In genomic region chr4:35772291-35772690, GRCh38 we compare ENCODE assay signal across 23 cellular contexts.
A peak's percentile ranks its signal among the peaks of the same experiment; 100 is the strongest.
DNase-seq lines count a peak whose midpoint lies in the region; ATAC-seq, FAIRE-seq and TF ChIP-seq lines count a peak whose summit lies in the region.
"Had no signal": no experiment of that assay in that cellular context is flagged by ENCODE, and none has a peak within 500 bp of the region (broad histone marks: within the 10 kb centered on the region; RNA-seq: fewer than 3 reads in every experiment).

No MANE protein-coding gene starts in this region.

- H3K27ac ChIP-seq in epithelial cell of prostate (peak overlapping the region; percentile 35), SJCRH30 (no peak overlapping the region)
- H3K27ac ChIP-seq: C4-2B, HL-60 had no signal

- peak; percentile 85 for ATAC-seq in SK-N-SH treated with all-trans-retinoic acid at 6 μM for 48 hours
- ATAC-seq: GM12878, HCT116, Right ventricle myocardium inferior had no signal

- H3K4me3 ChIP-seq in SJCRH30: no peak overlapping the region
- H3K4me3 ChIP-seq: GM12878 had no signal

- no peaks in the 10 kb centered on the region for H3K27me3 ChIP-seq in SJCRH30

- no peaks in the 10 kb centered on the region for H3K4me1 ChIP-seq in SJCRH30

- DNase-seq in A172 (ENCODE audit: low spot score): peak; percentile 92
- DNase-seq in HTR-8/SVneo (ENCODE audit: insufficient read length, low spot score): peak; percentile 33
- DNase-seq in epithelial cell of prostate (ENCODE audit: low read depth, low spot score): peak; percentile 8
- DNase-seq in hepatic stellate cell (ENCODE audit: low spot score): no peak
- no peak for DNase-seq in DMS53 treated with DMSO at 0.1 percent for 48 hours (lab: John Stamatoyannopoulos, UW; ENCODE audit: unreplicated experiment)
- DNase-seq in SJCRH30: no peak
- no peak for DNase-seq in activated CD4-positive, alpha-beta T cell treated with anti-CD3 and anti-CD28 coated beads, Interleukin-2, amount 50 U/mL, for 48 hours
- DNase-seq: COR-L47, DMS153, NCI-H1417, NCI-H2029, NCI-H2171 treated with DMSO at 0.1 percent for 48 hours, NCI-H524, OCI-M1 had no signal

- H3K9me3 ChIP-seq in SJCRH30 (replicated peaks): no peaks in the 10 kb centered on the region

- FAIRE-seq in HTR-8/SVneo (lab: Jason Lieb, UNC): no peak
- FAIRE-seq: A204.1, GM12878, GM18507, GM19239 had no signal

- no peaks in the 10 kb centered on the region for H3K36me3 ChIP-seq in SJCRH30

TF ChIP-seq in SK-N-SH treated with all-trans-retinoic acid at 6 μM for 48 hours, 23 proteins besides CTCF, POLR2A, EP300 and RAD21:
- TF ChIP-seq ESRRG (CRISPR knock-in tag; IDR thresholded peaks at IDR 0.05) (no peak), BACH2 (CRISPR knock-in tag; IDR thresholded peaks at IDR 0.05; ENCODE audit: borderline replicate concordance) (no peak), RARB (CRISPR knock-in tag; IDR thresholded peaks at IDR 0.05) (no peak), PPARA (CRISPR knock-in tag; IDR thresholded peaks at IDR 0.05; ENCODE audit: borderline replicate concordance) (no peak), ZNF8 (CRISPR knock-in tag; IDR thresholded peaks at IDR 0.05) (no peak), TSHZ2 (CRISPR knock-in tag; IDR thresholded peaks at IDR 0.05) (no peak), POU6F1 (CRISPR knock-in tag; IDR thresholded peaks at IDR 0.05; ENCODE audit: borderline replicate concordance, low read depth) (no peak), ZC3H10 (CRISPR knock-in tag; IDR thresholded peaks at IDR 0.05) (no peak), ARNTL (CRISPR knock-in tag; IDR thresholded peaks at IDR 0.05; ENCODE audit: borderline replicate concordance, low read depth) (no peak), CREB5 (CRISPR knock-in tag; IDR thresholded peaks at IDR 0.05; ENCODE audit: low read depth) (no peak), ZNF565 (CRISPR knock-in tag; conservative IDR thresholded peaks at IDR 0.05; ENCODE audit: low read depth) (no peak), ZFP3 (CRISPR knock-in tag; IDR thresholded peaks at IDR 0.05) (no peak), CSDC2 (CRISPR knock-in tag; IDR thresholded peaks at IDR 0.05) (no peak), PATZ1 (CRISPR knock-in tag; IDR thresholded peaks at IDR 0.05; ENCODE audit: borderline replicate concordance) (no peak), ZFP30 (CRISPR knock-in tag; IDR thresholded peaks at IDR 0.05) (no peak)

Comparison
In these comparisons a context has a peak if more than half of its experiments do, and no peak if none do; other contexts are left out.
1. DNase-seq: peak in A172 (single experiment), HTR-8/SVneo (single experiment) and epithelial cell of prostate (single experiment); none in hepatic stellate cell (single experiment), DMS53 treated with DMSO at 0.1 percent for 48 hours (single experiment), SJCRH30 (0 of 2) and activated CD4-positive, alpha-beta T cell treated with anti-CD3 and anti-CD28 coated beads, Interleukin-2, amount 50 U/mL, for 48 hours (0 of 2).